9 cellular contexts compared by ENCODE assay signal in the genomic region with DNA sequence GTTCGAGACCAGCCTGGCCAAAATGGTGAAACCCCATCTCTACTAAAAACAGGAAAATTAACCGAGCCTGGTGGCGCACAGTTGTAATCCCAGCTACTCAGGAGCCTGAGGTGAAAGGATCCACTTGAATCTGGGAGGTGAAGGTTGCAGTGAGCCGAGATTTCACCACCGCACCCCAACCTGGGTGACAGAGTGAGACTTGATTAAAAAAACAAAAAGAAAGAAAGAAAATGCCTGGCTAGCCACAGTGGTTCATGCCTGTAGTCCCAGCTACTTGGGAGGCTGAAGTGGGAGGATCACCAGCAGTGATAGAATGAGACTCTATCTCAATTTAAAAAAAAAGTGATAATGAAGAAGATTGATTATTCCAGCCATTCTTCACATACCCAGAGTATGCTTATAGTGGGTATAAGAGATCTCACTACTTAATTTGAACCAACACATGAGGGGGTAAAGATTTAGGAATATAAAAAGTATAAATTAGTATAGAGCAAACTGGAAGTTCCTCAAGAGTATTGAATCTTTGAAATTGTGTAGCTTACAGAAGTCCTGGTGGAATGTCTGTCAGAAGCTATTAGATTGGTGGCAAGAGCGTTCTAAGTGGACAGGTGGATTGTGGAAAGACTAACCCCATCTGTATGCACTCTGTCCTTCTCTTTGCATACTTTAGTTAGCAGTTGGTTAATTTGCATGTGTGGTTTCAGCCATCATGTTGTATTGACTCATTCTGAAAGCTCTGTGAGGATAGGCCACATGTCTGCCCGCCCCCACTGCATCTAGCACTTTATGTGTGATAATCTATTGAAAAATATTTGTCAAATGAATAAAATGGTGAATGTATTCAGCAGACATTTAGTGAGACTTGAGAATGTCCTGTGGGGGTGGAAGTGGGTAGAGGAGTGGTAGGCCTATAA. TPM values are rescaled to one million over a fixed set of nuclear protein-coding genes. Genes with fewer than 3 reads are reported as not detected.
DNase-seq lines count a peak whose midpoint lies in the region; ATAC-seq and TF ChIP-seq lines count a peak whose summit lies in the region.
"Had no signal": no experiment of that assay in that cellular context is flagged by ENCODE, and none has a peak within 500 bp of the region (broad histone marks: within the 10 kb centered on the region; RNA-seq: fewer than 3 reads in every experiment).

No MANE protein-coding gene starts in this region.

- POLR2A ChIA-PET in T-cell (lab: Charles Lee) = interaction anchor here (0.6 to 0.7 kb wide), 3 partner anchors 11 to 27 kb away, joined by 3 to 10 read pairs (median 5); no protein-coding TSS in a partner anchor

- no peak overlapping the region for H3K27ac ChIP-seq in WERI-Rb-1
- H3K27ac ChIP-seq: VCaP had no signal

- H3K9me3 ChIP-seq in WERI-Rb-1 (ENCODE audit: severe bottlenecking) = no peaks in the 10 kb centered on the region

- ATAC-seq in GM18909 (IDR thresholded peaks at IDR 0.05; ENCODE audit: poor library complexity, unreplicated experiment) (peak; percentile 95), HG02938 (IDR thresholded peaks at IDR 0.05; ENCODE audit: unreplicated experiment) (peak; percentile 94), T-cell (replicated peaks in 1 of 4) (peak in 3 of 4 experiments; percentile 38 to 58 (median 53)), HG02884 (IDR thresholded peaks at IDR 0.05; ENCODE audit: unreplicated experiment) (no peak)

- peak in 15 of 34 experiments; percentile 3 to 16 (median 8) for DNase-seq in T-cell
- DNase-seq in endothelial cell (ENCODE audit: low spot score) = no peak
- DNase-seq in stimulated activated CD8-positive, alpha-beta memory T cell treated with anti-CD3 and anti-CD28 coated beads, Interleukin-4, amount 100 ng/mL, for 24 hours (ENCODE audit: low read depth) = peak; percentile 35
- no peak for DNase-seq in WERI-Rb-1
- no peak for DNase-seq in NCI-H187 treated with DMSO at 0.1 percent for 48 hours (lab: John Stamatoyannopoulos, UW)

- H3K9me3 Mint-ChIP-seq in T-cell = no peaks in the 10 kb centered on the region
- H3K9me3 Mint-ChIP-seq in endothelial cell (ENCODE audit: unreplicated experiment) = no peaks in the 10 kb centered on the region

- H3K36me3 Mint-ChIP-seq in T-cell = peaks cover 22% of the 10 kb centered on the region
- no peaks in the 10 kb centered on the region for H3K36me3 Mint-ChIP-seq in endothelial cell (ENCODE audit: low read depth, unreplicated experiment)

- H3K27me3 Mint-ChIP-seq in T-cell (no peaks in the 10 kb centered on the region), endothelial cell (ENCODE audit: unreplicated experiment) (no peaks in the 10 kb centered on the region)

- H3K4me3 ChIP-seq in WERI-Rb-1 (ENCODE audit: low read depth, low read length) = no peak overlapping the region

- H3K36me3 ChIP-seq in WERI-Rb-1 = peaks cover 22% of the 10 kb centered on the region

- CTCF ChIA-PET in T-cell (lab: Charles Lee) = interaction anchor here (0.6 to 1.0 kb wide), 4 partner anchors 12 to 272 kb away, joined by 3 to 10 read pairs (median 4); no protein-coding TSS in a partner anchor

- H3K4me1 Mint-ChIP-seq in T-cell (peaks cover 53 to 61% (median 53%) of the 10 kb centered on the region in 3 donors), endothelial cell (ENCODE audit: unreplicated experiment) (peaks cover 16% of the 10 kb centered on the region)

- peak overlapping the region; percentile 20 to 44 for H3K27ac Mint-ChIP-seq in T-cell
- H3K27ac Mint-ChIP-seq in endothelial cell (ENCODE audit: unreplicated experiment) = peak overlapping the region; percentile 32

- H3K4me3 Mint-ChIP-seq in T-cell = peak overlapping the region in 1 of 3 donors; percentile 37
- H3K4me3 Mint-ChIP-seq in endothelial cell (ENCODE audit: unreplicated experiment) = no peak overlapping the region

- no peaks in the 10 kb centered on the region for H3K27me3 ChIP-seq in WERI-Rb-1 (ENCODE audit: insufficient read depth, low read depth, severe bottlenecking)

- TF ChIP-seq CTCF in endothelial cell (IDR thresholded peaks at IDR 0.05; ENCODE audit: unreplicated experiment) = no peak
- TF ChIP-seq CTCF in WERI-Rb-1 (IDR thresholded peaks at IDR 0.05; ENCODE audit: low read depth, low read length) = no peak

RNA-seq across cellular contexts. Expression of a gene that starts 25.0 kb away (rescaled TPM):
- total RNA-seq in T-cell (10 to 100 TPM; 17.5 to 25.1 (median 18.4) TPM), endothelial cell (ENCODE audit: unreplicated experiment) (18.0 TPM)
